1 cellular context compared by ENCODE assay signal in genomic region chr2:219229375-219230200, GRCh38.
A peak's percentile ranks its signal among the peaks of the same experiment; 100 is the strongest.
TF ChIP-seq lines count a peak whose summit lies in the region.

A gene with protein sequence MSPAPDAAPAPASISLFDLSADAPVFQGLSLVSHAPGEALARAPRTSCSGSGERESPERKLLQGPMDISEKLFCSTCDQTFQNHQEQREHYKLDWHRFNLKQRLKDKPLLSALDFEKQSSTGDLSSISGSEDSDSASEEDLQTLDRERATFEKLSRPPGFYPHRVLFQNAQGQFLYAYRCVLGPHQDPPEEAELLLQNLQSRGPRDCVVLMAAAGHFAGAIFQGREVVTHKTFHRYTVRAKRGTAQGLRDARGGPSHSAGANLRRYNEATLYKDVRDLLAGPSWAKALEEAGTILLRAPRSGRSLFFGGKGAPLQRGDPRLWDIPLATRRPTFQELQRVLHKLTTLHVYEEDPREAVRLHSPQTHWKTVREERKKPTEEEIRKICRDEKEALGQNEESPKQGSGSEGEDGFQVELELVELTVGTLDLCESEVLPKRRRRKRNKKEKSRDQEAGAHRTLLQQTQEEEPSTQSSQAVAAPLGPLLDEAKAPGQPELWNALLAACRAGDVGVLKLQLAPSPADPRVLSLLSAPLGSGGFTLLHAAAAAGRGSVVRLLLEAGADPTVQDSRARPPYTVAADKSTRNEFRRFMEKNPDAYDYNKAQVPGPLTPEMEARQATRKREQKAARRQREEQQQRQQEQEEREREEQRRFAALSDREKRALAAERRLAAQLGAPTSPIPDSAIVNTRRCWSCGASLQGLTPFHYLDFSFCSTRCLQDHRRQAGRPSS (plus strand): TSS chr2:219229806. CDS start chr2:219230258, 452 bp downstream.
A gene with protein sequence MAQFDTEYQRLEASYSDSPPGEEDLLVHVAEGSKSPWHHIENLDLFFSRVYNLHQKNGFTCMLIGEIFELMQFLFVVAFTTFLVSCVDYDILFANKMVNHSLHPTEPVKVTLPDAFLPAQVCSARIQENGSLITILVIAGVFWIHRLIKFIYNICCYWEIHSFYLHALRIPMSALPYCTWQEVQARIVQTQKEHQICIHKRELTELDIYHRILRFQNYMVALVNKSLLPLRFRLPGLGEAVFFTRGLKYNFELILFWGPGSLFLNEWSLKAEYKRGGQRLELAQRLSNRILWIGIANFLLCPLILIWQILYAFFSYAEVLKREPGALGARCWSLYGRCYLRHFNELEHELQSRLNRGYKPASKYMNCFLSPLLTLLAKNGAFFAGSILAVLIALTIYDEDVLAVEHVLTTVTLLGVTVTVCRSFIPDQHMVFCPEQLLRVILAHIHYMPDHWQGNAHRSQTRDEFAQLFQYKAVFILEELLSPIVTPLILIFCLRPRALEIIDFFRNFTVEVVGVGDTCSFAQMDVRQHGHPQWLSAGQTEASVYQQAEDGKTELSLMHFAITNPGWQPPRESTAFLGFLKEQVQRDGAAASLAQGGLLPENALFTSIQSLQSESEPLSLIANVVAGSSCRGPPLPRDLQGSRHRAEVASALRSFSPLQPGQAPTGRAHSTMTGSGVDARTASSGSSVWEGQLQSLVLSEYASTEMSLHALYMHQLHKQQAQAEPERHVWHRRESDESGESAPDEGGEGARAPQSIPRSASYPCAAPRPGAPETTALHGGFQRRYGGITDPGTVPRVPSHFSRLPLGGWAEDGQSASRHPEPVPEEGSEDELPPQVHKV (minus strand): TSS chr2:219229636. CDS start chr2:219228024, 1,612 bp downstream.

TF ChIP-seq in HCT116, 20 proteins besides CTCF, POLR2A, EP300 and RAD21 (continued from another document):
- TF ChIP-seq SRF (IDR thresholded peaks at IDR 0.05; ENCODE audit: low read depth) (no peak), TCF7L2 (IDR thresholded peaks at IDR 0.05; ENCODE audit: borderline replicate concordance, extremely low read depth, insufficient read depth, insufficient read length) (no peak), MAX (IDR thresholded peaks at IDR 0.05) (peak; percentile 77), POLR2AphosphoS5 (IDR thresholded peaks at IDR 0.05; ENCODE audit: low read depth, low read length) (peak; percentile 95)
- TF ChIP-seq, protein P1, sequence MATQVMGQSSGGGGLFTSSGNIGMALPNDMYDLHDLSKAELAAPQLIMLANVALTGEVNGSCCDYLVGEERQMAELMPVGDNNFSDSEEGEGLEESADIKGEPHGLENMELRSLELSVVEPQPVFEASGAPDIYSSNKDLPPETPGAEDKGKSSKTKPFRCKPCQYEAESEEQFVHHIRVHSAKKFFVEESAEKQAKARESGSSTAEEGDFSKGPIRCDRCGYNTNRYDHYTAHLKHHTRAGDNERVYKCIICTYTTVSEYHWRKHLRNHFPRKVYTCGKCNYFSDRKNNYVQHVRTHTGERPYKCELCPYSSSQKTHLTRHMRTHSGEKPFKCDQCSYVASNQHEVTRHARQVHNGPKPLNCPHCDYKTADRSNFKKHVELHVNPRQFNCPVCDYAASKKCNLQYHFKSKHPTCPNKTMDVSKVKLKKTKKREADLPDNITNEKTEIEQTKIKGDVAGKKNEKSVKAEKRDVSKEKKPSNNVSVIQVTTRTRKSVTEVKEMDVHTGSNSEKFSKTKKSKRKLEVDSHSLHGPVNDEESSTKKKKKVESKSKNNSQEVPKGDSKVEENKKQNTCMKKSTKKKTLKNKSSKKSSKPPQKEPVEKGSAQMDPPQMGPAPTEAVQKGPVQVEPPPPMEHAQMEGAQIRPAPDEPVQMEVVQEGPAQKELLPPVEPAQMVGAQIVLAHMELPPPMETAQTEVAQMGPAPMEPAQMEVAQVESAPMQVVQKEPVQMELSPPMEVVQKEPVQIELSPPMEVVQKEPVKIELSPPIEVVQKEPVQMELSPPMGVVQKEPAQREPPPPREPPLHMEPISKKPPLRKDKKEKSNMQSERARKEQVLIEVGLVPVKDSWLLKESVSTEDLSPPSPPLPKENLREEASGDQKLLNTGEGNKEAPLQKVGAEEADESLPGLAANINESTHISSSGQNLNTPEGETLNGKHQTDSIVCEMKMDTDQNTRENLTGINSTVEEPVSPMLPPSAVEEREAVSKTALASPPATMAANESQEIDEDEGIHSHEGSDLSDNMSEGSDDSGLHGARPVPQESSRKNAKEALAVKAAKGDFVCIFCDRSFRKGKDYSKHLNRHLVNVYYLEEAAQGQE (IDR thresholded peaks at IDR 0.05; ENCODE audit: low read depth): no peak
